13 cellular contexts compared by ENCODE assay signal in the genomic region with DNA sequence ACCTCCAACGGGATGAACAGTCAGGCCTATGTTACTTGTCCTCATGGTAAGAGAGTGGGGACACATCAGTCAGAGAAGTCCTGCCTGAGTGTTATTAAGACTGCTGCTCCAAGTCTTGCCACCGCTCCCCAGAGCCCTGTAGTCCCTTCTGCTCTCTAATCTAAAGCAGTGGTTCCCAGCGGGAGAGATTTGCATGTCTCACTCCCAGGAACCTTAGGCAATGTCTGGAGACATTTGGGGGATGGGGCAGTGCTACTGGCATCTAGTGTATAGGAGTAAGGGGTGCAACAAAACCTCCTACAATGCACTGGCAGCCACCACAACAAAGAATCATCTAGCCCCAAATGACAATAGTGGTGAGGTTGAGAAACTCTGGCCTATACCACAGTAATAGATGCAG. TPM values are rescaled to one million over a fixed set of nuclear protein-coding genes. Genes with fewer than 3 reads are reported as not detected.
"Had no signal": no experiment of that assay in that cellular context is flagged by ENCODE, and none has a peak within 500 bp of the region (broad histone marks: within the 10 kb centered on the region; RNA-seq: fewer than 3 reads in every experiment).

No MANE protein-coding gene starts in this region.

- H3K9me3 ChIP-seq: tibial artery, uterus had no signal

- H3K4me1 ChIP-seq: parathyroid adenoma, uterus had no signal

- H3K4me3 ChIP-seq: coronary artery, hepatocyte, tibial artery, uterus had no signal

- H3K27ac ChIP-seq: coronary artery, hepatocyte, parathyroid adenoma, tibial artery, uterus, WERI-Rb-1 had no signal

- H3K9ac ChIP-seq: parathyroid adenoma had no signal

- DNase-seq: activated CD4-positive, alpha-beta T cell treated with anti-CD3 and anti-CD28 coated beads for 48 hours; activated CD8-positive, alpha-beta memory T cell treated with anti-CD3 and anti-CD28 coated beads for 24 hours; activated naive CD4-positive, alpha-beta T cell treated with anti-CD3 and anti-CD28 coated beads for 36 hours; central memory CD4-positive, alpha-beta T cell; effector CD4-positive, alpha-beta T cell; kidney glomerular epithelial cell; stimulated activated CD4-positive, alpha-beta T cell treated with anti-CD3 and anti-CD28 coated beads, Interleukin-4, amount 100 ng/mL, for 4 hours; tibial artery; uterus; WERI-Rb-1 had no signal

- H3K36me3 ChIP-seq: tibial artery, uterus, WERI-Rb-1 had no signal

- H2AFZ ChIP-seq: hepatocyte, parathyroid adenoma had no signal

- H3K4me2 ChIP-seq: hepatocyte had no signal

- H3K79me2 ChIP-seq: parathyroid adenoma had no signal

RNA-seq across cellular contexts. Expression of a gene that starts 2.6 kb away (rescaled TPM):
- total RNA-seq: activated naive CD4-positive, alpha-beta T cell treated with anti-CD3 and anti-CD28 coated beads for 36 hours had no signal
